Comparison of ENCODE assay signal across 8 cellular contexts in the genomic region with DNA sequence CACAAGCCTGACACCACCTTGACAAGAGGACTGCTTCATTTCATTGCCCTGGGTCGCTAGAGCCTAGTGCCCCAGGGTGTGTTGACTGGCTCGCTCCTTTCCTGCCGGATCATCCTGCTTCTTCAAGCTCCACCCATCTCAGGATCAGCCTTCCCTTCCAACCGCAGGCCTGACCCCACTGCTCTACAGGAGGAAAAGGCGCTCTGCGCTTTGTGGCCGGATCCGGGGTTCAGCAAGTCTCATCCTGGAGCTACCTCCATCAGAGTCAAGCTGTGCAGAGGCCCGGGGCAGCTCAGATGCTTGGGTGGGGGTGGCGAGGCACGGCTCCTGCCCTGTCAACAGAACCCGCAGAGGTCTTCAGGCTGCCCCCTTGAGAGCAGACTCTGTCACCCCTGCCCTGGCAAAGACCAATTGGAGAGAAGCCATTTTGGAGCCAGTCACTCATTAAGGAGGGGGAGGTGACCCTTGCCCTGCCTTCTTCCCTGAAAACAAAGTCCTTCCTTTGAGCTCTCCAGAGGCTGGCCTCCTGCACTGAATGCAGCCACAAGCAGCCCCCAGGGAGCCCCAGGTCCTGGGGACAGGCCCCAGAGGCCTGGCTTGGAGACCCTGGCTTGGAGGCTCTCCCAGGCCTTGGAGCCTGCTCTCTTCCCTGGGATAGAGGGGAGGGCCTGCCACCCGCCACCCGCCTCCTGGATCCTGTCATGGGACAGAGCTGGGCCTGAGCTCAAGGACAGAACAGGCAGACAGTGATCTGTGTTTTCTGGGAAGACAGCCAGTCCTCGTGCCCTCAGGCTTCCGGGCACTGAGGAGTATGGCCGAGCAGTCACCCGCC.
DNase-seq lines count a peak whose midpoint lies in the region; ATAC-seq and TF ChIP-seq lines count a peak whose summit lies in the region.

No MANE protein-coding gene starts in this region.

- DNase-seq in RWPE2 (ENCODE audit: low spot score) (peak; percentile 47), fibroblast of pulmonary artery (ENCODE audit: low read depth) (peak; percentile 72), nephron progenitor cell (peak; percentile 25), NCI-H774 (lab: John Stamatoyannopoulos, UW) (no peak)
- DNase-seq in activated CD8-positive, alpha-beta memory T cell treated with anti-CD3 and anti-CD28 coated beads, Interleukin-2, amount 10 ng/mL, durations not matched to agents 7 days and 5 days, result no peak
- DNase-seq in activated CD8-positive, alpha-beta T cell treated with anti-CD3 and anti-CD28 coated beads, Interleukin-2, amount 10 ng/mL, durations not matched to agents 7 days and 5 days, result no peak
- no peak for DNase-seq in effector CD8-positive, alpha-beta T cell (lab: John Stamatoyannopoulos, UW)

- no peaks in the 10 kb centered on the region for H3K27me3 ChIP-seq in RWPE2 (ENCODE audit: insufficient read depth, poor library complexity, severe bottlenecking)

- H3K4me3 ChIP-seq in RWPE2 (ENCODE audit: severe bottlenecking), result no peak overlapping the region
- no peak overlapping the region for H3K4me3 ChIP-seq in fibroblast of pulmonary artery (replicated peaks; ENCODE audit: low read depth, low read length)

- H3K27ac ChIP-seq in 22Rv1 (peak overlapping the region; percentile 13; the same call in 1 of the 2 replicates), RWPE2 (ENCODE audit: poor library complexity, severe bottlenecking) (no peak overlapping the region)

- no peaks in the 10 kb centered on the region for H3K36me3 ChIP-seq in RWPE2 (ENCODE audit: low read depth)

- H3K4me1 ChIP-seq in RWPE2 (ENCODE audit: insufficient read depth, poor library complexity, severe bottlenecking), result no peaks in the 10 kb centered on the region

- TF ChIP-seq CTCF in 22Rv1 (IDR thresholded peaks at IDR 0.05), result no peak
- TF ChIP-seq CTCF in RWPE2 (IDR thresholded peaks at IDR 0.05; ENCODE audit: poor library complexity, severe bottlenecking), result no peak
- TF ChIP-seq CTCF in fibroblast of pulmonary artery (IDR thresholded peaks at IDR 0.05; ENCODE audit: low read length, missing control alignments), result no peak
- no peak for TF ChIP-seq CTCF in nephron progenitor cell (IDR thresholded peaks at IDR 0.05)

- peak overlapping the region; percentile 49 for H3K4me3 Mint-ChIP-seq in nephron progenitor cell
- H3K4me3 Mint-ChIP-seq in activated CD8-positive, alpha-beta memory T cell treated with anti-CD3 and anti-CD28 coated beads, Interleukin-2, amount 10 ng/mL, durations not matched to agents 7 days and 5 days, result no peak overlapping the region
- H3K4me3 Mint-ChIP-seq in activated CD8-positive, alpha-beta T cell treated with anti-CD3 and anti-CD28 coated beads, Interleukin-2, amount 10 ng/mL, durations not matched to agents 7 days and 5 days, result no peak overlapping the region

- peaks cover 13% of the 10 kb centered on the region for H3K27me3 Mint-ChIP-seq in nephron progenitor cell (ENCODE audit: low read depth, poor library complexity)
- peaks cover 21% of the 10 kb centered on the region for H3K27me3 Mint-ChIP-seq in activated CD8-positive, alpha-beta memory T cell treated with anti-CD3 and anti-CD28 coated beads, Interleukin-2, amount 10 ng/mL, durations not matched to agents 7 days and 5 days
- peaks cover 21% of the 10 kb centered on the region for H3K27me3 Mint-ChIP-seq in activated CD8-positive, alpha-beta T cell treated with anti-CD3 and anti-CD28 coated beads, Interleukin-2, amount 10 ng/mL, durations not matched to agents 7 days and 5 days (ENCODE audit: low read depth)

- peaks cover 94% of the 10 kb centered on the region for H3K4me1 Mint-ChIP-seq in nephron progenitor cell
- peaks cover 17% of the 10 kb centered on the region for H3K4me1 Mint-ChIP-seq in activated CD8-positive, alpha-beta memory T cell treated with anti-CD3 and anti-CD28 coated beads, Interleukin-2, amount 10 ng/mL, durations not matched to agents 7 days and 5 days
- peaks cover 15% of the 10 kb centered on the region for H3K4me1 Mint-ChIP-seq in activated CD8-positive, alpha-beta T cell treated with anti-CD3 and anti-CD28 coated beads, Interleukin-2, amount 10 ng/mL, durations not matched to agents 7 days and 5 days (ENCODE audit: low read depth)

- ATAC-seq in RWPE2 (ENCODE audit: low read depth), result no peak
- no peak for ATAC-seq in activated CD8-positive, alpha-beta memory T cell treated with anti-CD3 and anti-CD28 coated beads, Interleukin-2, amount 10 ng/mL, durations not matched to agents 7 days and 5 days
- no peak for ATAC-seq in activated CD8-positive, alpha-beta T cell treated with anti-CD3 and anti-CD28 coated beads, Interleukin-2, amount 10 ng/mL, durations not matched to agents 7 days and 5 days

- H3K9me3 Mint-ChIP-seq in nephron progenitor cell, result no peaks in the 10 kb centered on the region
- no peaks in the 10 kb centered on the region for H3K9me3 Mint-ChIP-seq in activated CD8-positive, alpha-beta memory T cell treated with anti-CD3 and anti-CD28 coated beads, Interleukin-2, amount 10 ng/mL, durations not matched to agents 7 days and 5 days (ENCODE audit: low read depth)
- no peaks in the 10 kb centered on the region for H3K9me3 Mint-ChIP-seq in activated CD8-positive, alpha-beta T cell treated with anti-CD3 and anti-CD28 coated beads, Interleukin-2, amount 10 ng/mL, durations not matched to agents 7 days and 5 days (ENCODE audit: insufficient read depth)

- H3K36me3 Mint-ChIP-seq in nephron progenitor cell (ENCODE audit: low read depth), result no peaks in the 10 kb centered on the region
- H3K36me3 Mint-ChIP-seq in activated CD8-positive, alpha-beta memory T cell treated with anti-CD3 and anti-CD28 coated beads, Interleukin-2, amount 10 ng/mL, durations not matched to agents 7 days and 5 days, result no peaks in the 10 kb centered on the region
- H3K36me3 Mint-ChIP-seq in activated CD8-positive, alpha-beta T cell treated with anti-CD3 and anti-CD28 coated beads, Interleukin-2, amount 10 ng/mL, durations not matched to agents 7 days and 5 days (ENCODE audit: low read depth), result no peaks in the 10 kb centered on the region

- H3K27ac Mint-ChIP-seq in nephron progenitor cell, result peak overlapping the region; percentile 80
- H3K27ac Mint-ChIP-seq in activated CD8-positive, alpha-beta memory T cell treated with anti-CD3 and anti-CD28 coated beads, Interleukin-2, amount 10 ng/mL, durations not matched to agents 7 days and 5 days, result no peak overlapping the region
- no peak overlapping the region for H3K27ac Mint-ChIP-seq in activated CD8-positive, alpha-beta T cell treated with anti-CD3 and anti-CD28 coated beads, Interleukin-2, amount 10 ng/mL, durations not matched to agents 7 days and 5 days

- POLR2A ChIA-PET in activated CD8-positive, alpha-beta T cell treated with anti-CD3 and anti-CD28 coated beads, Interleukin-2, amount 10 ng/mL, durations not matched to agents 7 days and 5 days (lab: Charles Lee), result interaction anchor here (0.7 kb wide), 1 partner anchor 1457 kb away, joined by 4 read pairs; no protein-coding TSS in a partner anchor

- no peaks in the 10 kb centered on the region for H3K9me3 ChIP-seq in RWPE2 (ENCODE audit: severe bottlenecking)

- CTCF ChIA-PET in activated CD8-positive, alpha-beta memory T cell treated with anti-CD3 and anti-CD28 coated beads, Interleukin-2, amount 10 ng/mL, durations not matched to agents 7 days and 5 days (lab: Charles Lee), result no interaction called here
- CTCF ChIA-PET in activated CD8-positive, alpha-beta T cell treated with anti-CD3 and anti-CD28 coated beads, Interleukin-2, amount 10 ng/mL, durations not matched to agents 7 days and 5 days (lab: Charles Lee), result no interaction called here

Comparison
In these comparisons a context has a peak if more than half of its experiments do, and no peak if none do; other contexts are left out.
1. DNase-seq: peak in RWPE2 (single experiment), fibroblast of pulmonary artery (single experiment) and nephron progenitor cell (single experiment); none in NCI-H774 (single experiment), activated CD8-positive, alpha-beta memory T cell treated with anti-CD3 and anti-CD28 coated beads, Interleukin-2, amount 10 ng/mL, durations not matched to agents 7 days and 5 days (single experiment), activated CD8-positive, alpha-beta T cell treated with anti-CD3 and anti-CD28 coated beads, Interleukin-2, amount 10 ng/mL, durations not matched to agents 7 days and 5 days (single experiment) and effector CD8-positive, alpha-beta T cell (single experiment).